ENCODE assay signal across 8 cellular contexts in genomic region chr7:102272075-102272916, GRCh38. TPM values are rescaled to one million over a fixed set of nuclear protein-coding genes. Genes with fewer than 3 reads are reported as not detected.
DNase-seq lines count a peak whose midpoint lies in the region; ATAC-seq, FAIRE-seq and TF ChIP-seq lines count a peak whose summit lies in the region.

No MANE protein-coding gene starts in this region.

- H3K9ac ChIP-seq in endothelial cell of umbilical vein (replicated peaks; ENCODE audit: extremely low read depth, insufficient read depth, low read length) = no peak overlapping the region

- no peak overlapping the region for H3K27ac ChIP-seq in C4-2B
- H3K27ac ChIP-seq in endothelial cell of umbilical vein (ENCODE audit: insufficient read depth, low read depth, low read length) = no peak overlapping the region

- H4K20me1 ChIP-seq in endothelial cell of umbilical vein (replicated peaks; ENCODE audit: control insufficient read depth, extremely low read depth, insufficient read depth, low read length) = no peaks in the 10 kb centered on the region

- TF ChIP-seq POLR2A in endothelial cell of umbilical vein (IDR thresholded peaks at IDR 0.05; ENCODE audit: low read depth, low read length) = no peak

- no peaks in the 10 kb centered on the region for H3K79me2 ChIP-seq in endothelial cell of umbilical vein (ENCODE audit: control insufficient read depth, insufficient read depth, low read length)

- H2AFZ ChIP-seq in endothelial cell of umbilical vein (ENCODE audit: low read depth, low read length) = no peak overlapping the region

- DNase-seq in GOT3 (lab: John Stamatoyannopoulos, UW) (peak; percentile 32), NCI-H82 (lab: John Stamatoyannopoulos, UW) (peak; percentile 77), endothelial cell of umbilical vein (ENCODE audit: low read depth, low spot score) (peak; percentile 56), mucosa of descending colon (peak; percentile 76 to 90 (median 87))
- DNase-seq in activated CD8-positive, alpha-beta memory T cell treated with anti-CD3 and anti-CD28 coated beads, Interleukin-2, amount 50 U/mL, for 24 hours (ENCODE audit: extremely low read depth) = peak; percentile 27
- DNase-seq in stimulated activated CD8-positive, alpha-beta memory T cell treated with anti-CD3 and anti-CD28 coated beads, Interleukin-4, amount 100 ng/mL, for 24 hours (ENCODE audit: low read depth) = peak; percentile 68

- no peak overlapping the region for H3K4me3 ChIP-seq in endothelial cell of umbilical vein (replicated peaks in 1 of 3; ENCODE audit: insufficient read depth in 1 of 3, low read depth in 1 of 3, low read length in 3 of 3)
- H3K4me3 ChIP-seq in mucosa of descending colon = no peak overlapping the region

- ATAC-seq in mucosa of descending colon = peak; percentile 79
- no peak for ATAC-seq in GM21526 (IDR thresholded peaks at IDR 0.05; ENCODE audit: low FRiP score, unreplicated experiment)

- no peak overlapping the region for H3K4me2 ChIP-seq in endothelial cell of umbilical vein (ENCODE audit: insufficient read depth, low read length)

- H3K4me1 ChIP-seq in endothelial cell of umbilical vein (ENCODE audit: control insufficient read depth, extremely low read depth, insufficient read depth, low read length) = no peaks in the 10 kb centered on the region
- peaks cover 14% of the 10 kb centered on the region for H3K4me1 ChIP-seq in mucosa of descending colon (ENCODE audit: low read depth)

- intact Hi-C loops in endothelial cell of umbilical vein (cut with micrococcal nuclease) = loop anchor here (1.0 kb wide), 3 partner anchors 584 to 729 kb away; no protein-coding TSS in a partner anchor
- intact Hi-C loops in mucosa of descending colon (cut with DNase I, micrococcal nuclease) = loop anchor here (5.0 kb wide), 2 partner anchors 670 to 730 kb away; no protein-coding TSS in a partner anchor

- no TSS peak for BruUV-seq in endothelial cell of umbilical vein (replicated peaks; lab: Mats Ljungman, UMichigan)

- H3K9me3 ChIP-seq in endothelial cell of umbilical vein (replicated peaks; ENCODE audit: control insufficient read depth, insufficient read depth, low read length) (no peaks in the 10 kb centered on the region), mucosa of descending colon (no peaks in the 10 kb centered on the region)

- H3K36me3 ChIP-seq in endothelial cell of umbilical vein (ENCODE audit: control insufficient read depth in 2 of 2, extremely low read depth in 1 of 2, insufficient read depth in 2 of 2, low read length in 2 of 2) (no peaks in the 10 kb centered on the region), mucosa of descending colon (ENCODE audit: low read depth) (no peaks in the 10 kb centered on the region)

- no peaks in the 10 kb centered on the region for H3K9me1 ChIP-seq in endothelial cell of umbilical vein (replicated peaks; ENCODE audit: control insufficient read depth, extremely low read depth, insufficient read depth, low read length)

- peak; percentile 74 for FAIRE-seq in endothelial cell of umbilical vein (lab: Jason Lieb, UNC)

- no peaks in the 10 kb centered on the region for H3K27me3 ChIP-seq in endothelial cell of umbilical vein (ENCODE audit: control insufficient read depth in 2 of 2, insufficient read depth in 2 of 2, low read length in 2 of 2)

- POLR2A ChIA-PET in endothelial cell of umbilical vein (lab: Charles Lee) = no interaction called here

- CTCF ChIA-PET in endothelial cell of umbilical vein (lab: Charles Lee) = interaction anchor here (0.6 to 7.3 kb wide), 14 partner anchors 15 to 737 kb away, joined by 3 to 140 read pairs (median 3); no protein-coding TSS in a partner anchor

- dilution Hi-C loops in endothelial cell of umbilical vein (cut with MboI; ENCODE audit: extremely low pct_ligation_motif_present, low sequenced_read_pairs) = no loop called here

- TF ChIP-seq CTCF in C4-2B (conservative IDR thresholded peaks at IDR 0.05) (peak; percentile 97), endothelial cell of umbilical vein (IDR thresholded peaks at IDR 0.05; ENCODE audit: extremely low read depth in 1 of 2, insufficient read depth in 1 of 2, low read depth in 1 of 2, low read length in 2 of 2) (peak; percentile 89 to 92), mucosa of descending colon (IDR thresholded peaks at IDR 0.05) (peak; percentile 86)

TF ChIP-seq in endothelial cell of umbilical vein, 7 proteins besides CTCF, POLR2A, EP300 and RAD21:
- TF ChIP-seq MYC (IDR thresholded peaks at IDR 0.05; ENCODE audit: low read depth, low read length) (no peak), EZH2 (IDR thresholded peaks at IDR 0.05; ENCODE audit: borderline replicate concordance, low read depth, low read length, severe bottlenecking) (no peak), FOS (IDR thresholded peaks at IDR 0.05; ENCODE audit: borderline replicate concordance, insufficient read depth, low read length) (no peak), GATA2 (IDR thresholded peaks at IDR 0.05; ENCODE audit: insufficient read depth, insufficient read length, low read depth, low read length) (no peak), POLR2AphosphoS5 (IDR thresholded peaks at IDR 0.05; ENCODE audit: insufficient read depth, low read depth, low read length) (no peak), JUN (IDR thresholded peaks at IDR 0.05; ENCODE audit: borderline replicate concordance, insufficient read depth, insufficient read length, low read depth) (no peak)
- TF ChIP-seq, protein P1, sequence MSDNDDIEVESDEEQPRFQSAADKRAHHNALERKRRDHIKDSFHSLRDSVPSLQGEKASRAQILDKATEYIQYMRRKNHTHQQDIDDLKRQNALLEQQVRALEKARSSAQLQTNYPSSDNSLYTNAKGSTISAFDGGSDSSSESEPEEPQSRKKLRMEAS (IDR thresholded peaks at IDR 0.05; ENCODE audit: insufficient read depth, insufficient read length) = no peak

RNA-seq across cellular contexts. Expression of gene SH2B2, which starts 14.4 kb away (rescaled TPM):
- 0.25 and 0.73 TPM in 2 replicates for total RNA-seq in endothelial cell of umbilical vein
- 0.69 and 1.1 TPM in 2 replicates for polyA plus RNA-seq in endothelial cell of umbilical vein
- polyA plus RNA-seq in endothelial cell of umbilical vein (2011; cell fraction: cytosol; rRNA removed) = 0.35 and 0.51 TPM in 2 replicates
- polyA plus RNA-seq in endothelial cell of umbilical vein (2011; cell fraction: nucleus; rRNA removed) = 0.28 and 0.62 TPM in 2 replicates
- 0.95 and 1.0 TPM in 2 replicates for polyA plus RNA-seq in endothelial cell of umbilical vein (2012)
- 0.17 TPM in 1 of 2 replicates, not detected in the other for polyA minus RNA-seq in endothelial cell of umbilical vein
- polyA minus RNA-seq in endothelial cell of umbilical vein (2011; cell fraction: cytosol; rRNA and poly(A)+ RNA removed) = 3.5 TPM
- polyA minus RNA-seq in endothelial cell of umbilical vein (2011; cell fraction: nucleus; rRNA and poly(A)+ RNA removed) = 0.19 and 0.82 TPM in 2 replicates
- 1 to 10 TPM; 2.3 to 3.7 (median 2.7) TPM for total RNA-seq in mucosa of descending colon

Comparison
In these comparisons a context has a peak if more than half of its experiments do, and no peak if none do; other contexts are left out.
1. DNase-seq: peak in every context shown above with its lines; median percentile 87 in mucosa of descending colon; 77 in NCI-H82; 68 in stimulated activated CD8-positive, alpha-beta memory T cell treated with anti-CD3 and anti-CD28 coated beads, Interleukin-4, amount 100 ng/mL, for 24 hours; 56 in endothelial cell of umbilical vein; 32 in GOT3; 27 in activated CD8-positive, alpha-beta memory T cell treated with anti-CD3 and anti-CD28 coated beads, Interleukin-2, amount 50 U/mL, for 24 hours.